31 cellular contexts compared by ENCODE assay signal in the genomic region with DNA sequence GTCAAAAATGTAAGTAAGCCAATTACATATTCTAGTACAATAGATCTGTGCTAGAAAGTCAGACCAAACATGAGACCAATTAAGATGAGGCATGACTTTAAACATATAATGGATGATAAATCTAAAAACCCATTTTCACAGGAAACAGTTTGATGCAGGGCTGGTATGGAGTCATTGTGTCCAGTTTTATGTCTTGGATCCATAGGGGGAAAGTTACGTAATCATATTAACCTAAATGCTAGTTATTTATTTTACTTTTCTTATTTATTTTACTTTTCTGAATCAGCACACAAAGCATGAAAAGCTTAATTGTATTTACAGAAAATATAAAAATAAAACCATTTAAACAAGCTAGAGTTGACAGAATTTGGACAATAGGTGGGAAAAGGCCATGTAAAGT. TPM values are rescaled to one million over a fixed set of nuclear protein-coding genes. Genes with fewer than 3 reads are reported as not detected.
"Had no signal": no experiment of that assay in that cellular context is flagged by ENCODE, and none has a peak within 500 bp of the region (broad histone marks: within the 10 kb centered on the region; RNA-seq: fewer than 3 reads in every experiment).

No MANE protein-coding gene starts in this region.

- H3K4me3 ChIP-seq: coronary artery, dorsolateral prefrontal cortex, esophagus squamous epithelium, gastrocnemius medialis, heart right ventricle, left lung, lower lobe of right lung, mucosa of descending colon had no signal

- H3K4me1 ChIP-seq: esophagus squamous epithelium, gastrocnemius medialis, heart right ventricle, left lung, lower lobe of right lung had no signal

- H3K27me3 ChIP-seq: dorsolateral prefrontal cortex, esophagus squamous epithelium, gastrocnemius medialis, heart right ventricle, left lung had no signal

- H3K27ac ChIP-seq: coronary artery, dorsolateral prefrontal cortex, epithelial cell of prostate, esophagus squamous epithelium, gastrocnemius medialis, heart right ventricle, left lung, lower lobe of right lung had no signal

- ATAC-seq: esophagus mucosa, gastrocnemius medialis, heart right ventricle, left cardiac atrium, left lung, left ventricle myocardium superior, lower lobe of right lung, mucosa of descending colon had no signal

- H3K36me3 ChIP-seq: esophagus squamous epithelium, gastrocnemius medialis, heart right ventricle, left lung, lower lobe of right lung had no signal

- DNase-seq: dermis blood vessel endothelial cell; dorsolateral prefrontal cortex; effector CD4-positive, alpha-beta T cell; effector memory CD4-positive, alpha-beta T cell; erythroblast; esophagus squamous epithelium; foreskin fibroblast; foreskin melanocyte; gastrocnemius medialis; glutamatergic neuron; head of caudate nucleus; heart right ventricle; hippocampal formation; left cardiac atrium; left lung; left ventricle myocardium superior; lower lobe of right lung; mesenchymal stem cell; mucosa of descending colon; naive B cell had no signal

- FAIRE-seq: colon, islet of Langerhans, keratinocyte had no signal

RNA-seq across cellular contexts. Expression of gene TRH, which starts 54.7 kb away (rescaled TPM):
- total RNA-seq: dermis blood vessel endothelial cell, esophagus mucosa, esophagus squamous epithelium, gastrocnemius medialis, glomerular endothelial cell, kidney epithelial cell, left cardiac atrium, left lung, left ventricle myocardium superior, lower lobe of right lung, lung microvascular endothelial cell, mesenteric fat pad, mucosa of descending colon, myocyte had no signal
- polyA plus RNA-seq: keratinocyte had no signal
